ENCODE assay signal across 26 cellular contexts in the genomic region with DNA sequence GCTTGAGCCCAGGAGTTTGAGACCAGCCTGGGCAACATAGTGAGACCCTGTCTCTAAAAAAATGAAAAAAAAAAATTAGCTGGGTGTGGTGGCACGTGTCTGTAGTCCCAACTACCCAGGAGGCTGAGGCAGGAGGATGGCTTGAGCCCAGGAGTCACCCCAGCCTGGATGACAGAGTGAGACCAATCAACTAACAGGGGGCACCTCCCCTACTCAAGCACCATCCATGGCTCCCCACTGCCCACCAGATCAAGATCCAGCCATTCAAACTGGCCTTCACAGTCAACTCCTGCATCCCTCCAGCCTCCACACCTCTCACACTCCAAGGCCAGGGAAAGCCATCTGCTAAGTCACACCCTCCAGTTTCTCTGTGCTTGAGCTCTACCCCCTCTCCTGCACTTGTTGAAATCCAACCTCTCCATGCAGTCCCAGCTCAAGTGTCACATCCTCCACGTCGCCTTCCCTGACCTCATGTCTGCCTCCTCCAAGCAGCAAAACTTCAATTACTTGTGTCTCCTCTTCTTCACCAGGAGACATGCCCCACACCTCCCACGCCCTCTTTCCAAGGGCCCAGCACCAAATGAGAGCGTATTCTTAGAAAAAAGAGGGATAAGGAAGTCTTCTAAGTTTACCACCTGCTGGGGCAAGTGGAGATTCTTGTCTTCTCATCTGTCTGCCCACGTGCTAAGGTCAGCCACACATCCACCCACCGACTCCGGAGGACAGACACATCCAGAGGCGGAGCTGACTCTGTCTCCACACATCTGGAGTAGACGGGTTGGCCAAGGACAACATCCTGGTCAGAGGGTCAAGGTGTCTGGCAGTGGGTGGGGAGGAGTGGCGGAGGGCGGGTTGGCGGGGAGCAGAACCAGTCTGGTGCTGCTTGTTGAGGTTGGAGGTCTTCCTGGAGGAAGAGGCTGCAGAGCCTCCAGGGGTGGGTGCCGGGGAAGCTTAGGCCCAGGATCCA. TPM values are rescaled to one million over a fixed set of nuclear protein-coding genes. Genes with fewer than 3 reads are reported as not detected.
DNase-seq lines count a peak whose midpoint lies in the region; ATAC-seq and TF ChIP-seq lines count a peak whose summit lies in the region.
"Had no signal": no experiment of that assay in that cellular context is flagged by ENCODE, and none has a peak within 500 bp of the region (broad histone marks: within the 10 kb centered on the region; RNA-seq: fewer than 3 reads in every experiment).

No MANE protein-coding gene starts in this region.

- H3K4me3 ChIP-seq in GM23338 = peak overlapping the region; percentile 49; the same call in 1 of the 2 replicates

- H3K27me3 Mint-ChIP-seq in activated T-cell treated with anti-CD3 and anti-CD28 coated beads, Interleukin-2, amount 50 U/mL, for 24 hours = peaks cover 20% of the 10 kb centered on the region
- H3K27me3 Mint-ChIP-seq in GM23338 (ENCODE audit: insufficient read depth, low read depth, poor library complexity) = peaks cover 6% of the 10 kb centered on the region
- H3K27me3 Mint-ChIP-seq in activated CD8-positive, alpha-beta T cell treated with anti-CD3 and anti-CD28 coated beads for 36 hours = peaks cover 14% of the 10 kb centered on the region
- peaks cover 0 to 14% (median 0%) of the 10 kb centered on the region in 5 donors for H3K27me3 Mint-ChIP-seq in naive thymus-derived CD8-positive, alpha-beta T cell

- POLR2A ChIA-PET in activated CD8-positive, alpha-beta T cell treated with anti-CD3 and anti-CD28 coated beads for 36 hours (lab: Charles Lee) = no interaction called here
- POLR2A ChIA-PET in naive thymus-derived CD8-positive, alpha-beta T cell (lab: Charles Lee) = interaction anchor here (0.6 to 0.9 kb wide), 4 partner anchors 19 to 44 kb away, joined by 3 to 6 read pairs (median 4); no protein-coding TSS in a partner anchor

- no peak for ATAC-seq in GM23338
- no peak for ATAC-seq in activated CD8-positive, alpha-beta T cell treated with anti-CD3 and anti-CD28 coated beads for 36 hours
- no peak for ATAC-seq in naive thymus-derived CD8-positive, alpha-beta T cell
- ATAC-seq: sciatic nerve had no signal

- H3K79me2 ChIP-seq in GM23338 (replicated peaks; ENCODE audit: insufficient read depth) = no peaks in the 10 kb centered on the region
- H3K79me2 ChIP-seq: parathyroid adenoma had no signal

- H3K9me3 Mint-ChIP-seq in activated T-cell treated with anti-CD3 and anti-CD28 coated beads, Interleukin-2, amount 50 U/mL, for 24 hours = no peaks in the 10 kb centered on the region
- H3K9me3 Mint-ChIP-seq in GM23338 = peaks cover 83% of the 10 kb centered on the region
- H3K9me3 Mint-ChIP-seq in activated CD8-positive, alpha-beta T cell treated with anti-CD3 and anti-CD28 coated beads for 36 hours = no peaks in the 10 kb centered on the region
- H3K9me3 Mint-ChIP-seq in naive thymus-derived CD8-positive, alpha-beta T cell = no peaks in the 10 kb centered on the region
- H3K9me3 Mint-ChIP-seq: HFFc6 had no signal

- no peaks in the 10 kb centered on the region for H3K4me1 ChIP-seq in GM23338 (ENCODE audit: insufficient read depth)
- H3K4me1 ChIP-seq: parathyroid adenoma had no signal

- H3K4me3 Mint-ChIP-seq in activated T-cell treated with anti-CD3 and anti-CD28 coated beads, Interleukin-2, amount 50 U/mL, for 24 hours = peak overlapping the region; percentile 75
- H3K4me3 Mint-ChIP-seq in GM23338 = no peak overlapping the region; the same call in 2 of the 3 replicates
- peak overlapping the region; percentile 76 for H3K4me3 Mint-ChIP-seq in activated CD8-positive, alpha-beta T cell treated with anti-CD3 and anti-CD28 coated beads for 36 hours
- H3K4me3 Mint-ChIP-seq in naive thymus-derived CD8-positive, alpha-beta T cell = peak overlapping the region; percentile 48 to 90 (median 84)
- H3K4me3 Mint-ChIP-seq: HFFc6 had no signal

- H3K4me2 ChIP-seq in GM23338 = no peak overlapping the region

- H4K20me1 ChIP-seq in GM23338 (replicated peaks; ENCODE audit: insufficient read depth) = no peaks in the 10 kb centered on the region

- H3K27ac ChIP-seq in GM23338 (ENCODE audit: low read depth) = no peak overlapping the region
- H3K27ac ChIP-seq: parathyroid adenoma had no signal

- H3K4me1 Mint-ChIP-seq in activated T-cell treated with anti-CD3 and anti-CD28 coated beads, Interleukin-2, amount 50 U/mL, for 24 hours (ENCODE audit: low read depth) = peaks cover 25% of the 10 kb centered on the region
- H3K4me1 Mint-ChIP-seq in GM23338 = no peaks in the 10 kb centered on the region
- peaks cover 27% of the 10 kb centered on the region for H3K4me1 Mint-ChIP-seq in activated CD8-positive, alpha-beta T cell treated with anti-CD3 and anti-CD28 coated beads for 36 hours (ENCODE audit: low read depth)
- peaks cover 15 to 30% (median 27%) of the 10 kb centered on the region in 4 donors for H3K4me1 Mint-ChIP-seq in naive thymus-derived CD8-positive, alpha-beta T cell

- H3K9me2 ChIP-seq in GM23338 (ENCODE audit: insufficient read depth) = no peaks in the 10 kb centered on the region

- DNase-seq in activated T-cell treated with anti-CD3 and anti-CD28 coated beads, Interleukin-2, amount 50 U/mL, for 24 hours = no peak
- no peak for DNase-seq in activated T-cell treated with anti-CD3 and anti-CD28 coated beads, Interleukin-2, amount 50 U/mL, for 48 hours
- DNase-seq in GM23338 (ENCODE audit: low spot score) = no peak
- no peak for DNase-seq in activated CD8-positive, alpha-beta T cell treated with anti-CD3 and anti-CD28 coated beads for 36 hours
- no peak for DNase-seq in naive thymus-derived CD8-positive, alpha-beta T cell
- DNase-seq in NCI-H2196 (lab: John Stamatoyannopoulos, UW; ENCODE audit: unreplicated experiment) = no peak
- DNase-seq in islet precursor cell = no peak
- no peak for DNase-seq in NOMO-1 treated with DMSO at 0.1 percent for 48 hours (lab: John Stamatoyannopoulos, UW; ENCODE audit: unreplicated experiment)
- DNase-seq: C1 segment of cervical spinal cord; DMS53; effector CD4-positive, alpha-beta T cell; GF-D8; HFFc6; hippocampal formation; NCI-H1436 treated with DMSO at 0.1 percent for 48 hours; NCI-H2171; NCI-H526 treated with DMSO at 0.1 percent for 48 hours had no signal

- H3K27ac Mint-ChIP-seq in activated T-cell treated with anti-CD3 and anti-CD28 coated beads, Interleukin-2, amount 50 U/mL, for 24 hours = no peak overlapping the region
- no peak overlapping the region for H3K27ac Mint-ChIP-seq in GM23338
- no peak overlapping the region for H3K27ac Mint-ChIP-seq in activated CD8-positive, alpha-beta T cell treated with anti-CD3 and anti-CD28 coated beads for 36 hours
- H3K27ac Mint-ChIP-seq in naive thymus-derived CD8-positive, alpha-beta T cell = peak overlapping the region in 3 of 10 donors; percentile 14 to 67 (median 28)
- H3K27ac Mint-ChIP-seq: HFFc6 had no signal

- no peak overlapping the region for H2AFZ ChIP-seq in GM23338

- TF ChIP-seq CTCF in GM23338 (conservative IDR thresholded peaks at IDR 0.05; ENCODE audit: low read depth in 2 of 2) = no peak
- TF ChIP-seq CTCF in activated CD8-positive, alpha-beta T cell treated with anti-CD3 and anti-CD28 coated beads for 36 hours (IDR thresholded peaks at IDR 0.05) = no peak

- H3F3A ChIP-seq in GM23338 (replicated peaks; ENCODE audit: low read depth) = no peaks in the 10 kb centered on the region

- H3K36me3 ChIP-seq in GM23338 (ENCODE audit: insufficient read depth) = no peaks in the 10 kb centered on the region

- CTCF ChIA-PET in activated CD8-positive, alpha-beta T cell treated with anti-CD3 and anti-CD28 coated beads for 36 hours (lab: Charles Lee) = interaction anchor here (1.2 to 1.3 kb wide), 2 partner anchors 48 to 88 kb away, joined by 3 read pairs; a partner anchor contains a TSS

- no peaks in the 10 kb centered on the region for H3K36me3 Mint-ChIP-seq in activated T-cell treated with anti-CD3 and anti-CD28 coated beads, Interleukin-2, amount 50 U/mL, for 24 hours (ENCODE audit: low read depth)
- H3K36me3 Mint-ChIP-seq in GM23338 (ENCODE audit: low read depth) = peaks cover 33% of the 10 kb centered on the region
- H3K36me3 Mint-ChIP-seq in activated CD8-positive, alpha-beta T cell treated with anti-CD3 and anti-CD28 coated beads for 36 hours (ENCODE audit: low read depth) = no peaks in the 10 kb centered on the region
- no peaks in the 10 kb centered on the region for H3K36me3 Mint-ChIP-seq in naive thymus-derived CD8-positive, alpha-beta T cell

- peaks cover 10% of the 10 kb centered on the region; the same call in 1 of the 2 replicates for H3K27me3 ChIP-seq in GM23338 (ENCODE audit: insufficient read depth)

- intact Hi-C loops in activated CD8-positive, alpha-beta T cell treated with anti-CD3 and anti-CD28 coated beads for 36 hours (cut with micrococcal nuclease) = no loop called here

TF ChIP-seq in GM23338, 12 proteins besides CTCF, POLR2A, EP300 and RAD21 (continues in another document):
- TF ChIP-seq EZH2 (IDR thresholded peaks at IDR 0.05; ENCODE audit: low read depth, unreplicated experiment) (no peak), POLR2AphosphoS5 (IDR thresholded peaks at IDR 0.05; ENCODE audit: low read depth) (no peak), ZNF114 (CRISPR knock-in tag; IDR thresholded peaks at IDR 0.05) (no peak)

RNA-seq across cellular contexts. Expression of a gene that starts 1.0 kb away (rescaled TPM):
- total RNA-seq in GM23338 (2014; rRNA removed; shearing (Covaris generic)) = 0.19 and 1.5 TPM in 2 replicates
- polyA plus RNA-seq in GM23338 (2016; fragmentation: Nextera tagmentation; extraction: Ambion mirVana) = 0.24 and 0.35 TPM in 2 replicates
- 1 to 10 TPM; 1.5 to 1.7 TPM for total RNA-seq in activated CD8-positive, alpha-beta T cell treated with anti-CD3 and anti-CD28 coated beads for 36 hours
- under 1 TPM; 0.36 to 0.68 TPM for total RNA-seq in naive thymus-derived CD8-positive, alpha-beta T cell
- polyA plus RNA-seq in naive thymus-derived CD8-positive, alpha-beta T cell = 1 to 10 TPM in 2 of 3 donors, under 1 TPM in 1; 0.67 to 1.7 (median 1.4) TPM
- total RNA-seq: astrocyte, frontal cortex, HepG2, HFFc6, kidney epithelial cell, lung microvascular endothelial cell, sciatic nerve had no signal

RNA-seq across cellular contexts. Expression of a gene that starts 28.1 kb away (rescaled TPM):
- total RNA-seq in GM23338 (2014; rRNA removed; shearing (Covaris generic)) = not detected in 2 replicates
- polyA plus RNA-seq in GM23338 (2016; fragmentation: Nextera tagmentation; extraction: Ambion mirVana) = not detected in 2 replicates
- under 1 TPM; 0.25 to 0.27 TPM for total RNA-seq in activated CD8-positive, alpha-beta T cell treated with anti-CD3 and anti-CD28 coated beads for 36 hours
- under 1 TPM; 0.69 to 0.70 TPM for total RNA-seq in naive thymus-derived CD8-positive, alpha-beta T cell
- under 1 TPM; 0.37 to 0.72 (median 0.42) TPM for polyA plus RNA-seq in naive thymus-derived CD8-positive, alpha-beta T cell
- total RNA-seq: activated CD8-positive, alpha-beta memory T cell treated with anti-CD3 and anti-CD28 coated beads for 36 hours; astrocyte; esophagus mucosa; frontal cortex; HFFc6; kidney epithelial cell; lung microvascular endothelial cell; sciatic nerve had no signal

RNA-seq across cellular contexts. Expression of a gene that starts 43.0 kb away (rescaled TPM):
- 1.3 and 1.9 TPM in 2 replicates for total RNA-seq in GM23338 (2014; rRNA removed; shearing (Covaris generic))
- polyA plus RNA-seq in GM23338 (2016; fragmentation: Nextera tagmentation; extraction: Ambion mirVana) = 1.6 and 1.8 TPM in 2 replicates
- 10 to 100 TPM; 83.9 to 85.8 TPM for total RNA-seq in activated CD8-positive, alpha-beta T cell treated with anti-CD3 and anti-CD28 coated beads for 36 hours
- 100 to 1,000 TPM; 218 TPM for total RNA-seq in naive thymus-derived CD8-positive, alpha-beta T cell
- 100 to 1,000 TPM in 1 of 3 donors, 10 to 100 TPM in 2; 50.5 to 159 (median 98.9) TPM for polyA plus RNA-seq in naive thymus-derived CD8-positive, alpha-beta T cell
- total RNA-seq: HepG2, HFFc6, kidney epithelial cell had no signal
- polyA plus RNA-seq: HepG2 had no signal

RNA-seq across cellular contexts. Expression of a gene that starts 57.6 kb away (rescaled TPM):
- total RNA-seq in GM23338 (2014; rRNA removed; shearing (Covaris generic)) = 29.0 and 39.5 TPM in 2 replicates
- 8.9 and 10.3 TPM in 2 replicates for polyA plus RNA-seq in GM23338 (2016; fragmentation: Nextera tagmentation; extraction: Ambion mirVana)
- total RNA-seq in activated CD8-positive, alpha-beta T cell treated with anti-CD3 and anti-CD28 coated beads for 36 hours = 10 to 100 TPM; 19.3 to 21.0 TPM
- 10 to 100 TPM; 30.3 to 32.6 TPM for total RNA-seq in naive thymus-derived CD8-positive, alpha-beta T cell
- 1 to 10 TPM in 1 of 3 donors, under 1 TPM in 2; 0.57 to 2.0 (median 0.75) TPM for polyA plus RNA-seq in naive thymus-derived CD8-positive, alpha-beta T cell

Comparison
In these comparisons a context has a peak if more than half of its experiments do, and no peak if none do; other contexts are left out.
1. RNA of a gene that starts 43.0 kb away (total RNA-seq): 218 TPM in naive thymus-derived CD8-positive, alpha-beta T cell and 83.9 to 85.8 TPM in activated CD8-positive, alpha-beta T cell treated with anti-CD3 and anti-CD28 coated beads for 36 hours; 1.3 to 1.9 TPM in GM23338; every median in the first group is over 10 times any median in the second.